Comparison of ENCODE assay signal across 9 cellular contexts in genomic region chr9:114322831-114323531, GRCh38. TPM values are rescaled to one million over a fixed set of nuclear protein-coding genes. Genes with fewer than 3 reads are reported as not detected.
"Had no signal": no experiment of that assay in that cellular context is flagged by ENCODE, and none has a peak within 500 bp of the region (broad histone marks: within the 10 kb centered on the region; RNA-seq: fewer than 3 reads in every experiment).

ORM1 (plus strand) TSS chr9:114323098; CDS start chr9:114323134, 36 bp downstream.

RNA-seq across cellular contexts. Expression of gene ORM1, which starts in this region (rescaled TPM):
- total RNA-seq: activated CD8-positive, alpha-beta memory T cell treated with anti-CD3 and anti-CD28 coated beads for 36 hours; mammary epithelial cell; mesothelial cell of epicardium; natural killer cell treated with Interleukin-12 subunit alpha and Interleukin-12 subunit beta and Interleukin-15 and Interleukin-18, amount 100 ng/mL, for 72 hours; pulmonary artery endothelial cell; SK-MEL-5; T-helper 1 cell treated with Interleukin-12 subunit alpha and Interleukin-12 subunit beta and Interleukin-4 antibody, amounts not matched to agents 30 ng/mL and 1 ng/mL, for 36 hours; temporal lobe; transverse colon had no signal
- polyA plus RNA-seq: mammary epithelial cell had no signal
